In the genomic region with DNA sequence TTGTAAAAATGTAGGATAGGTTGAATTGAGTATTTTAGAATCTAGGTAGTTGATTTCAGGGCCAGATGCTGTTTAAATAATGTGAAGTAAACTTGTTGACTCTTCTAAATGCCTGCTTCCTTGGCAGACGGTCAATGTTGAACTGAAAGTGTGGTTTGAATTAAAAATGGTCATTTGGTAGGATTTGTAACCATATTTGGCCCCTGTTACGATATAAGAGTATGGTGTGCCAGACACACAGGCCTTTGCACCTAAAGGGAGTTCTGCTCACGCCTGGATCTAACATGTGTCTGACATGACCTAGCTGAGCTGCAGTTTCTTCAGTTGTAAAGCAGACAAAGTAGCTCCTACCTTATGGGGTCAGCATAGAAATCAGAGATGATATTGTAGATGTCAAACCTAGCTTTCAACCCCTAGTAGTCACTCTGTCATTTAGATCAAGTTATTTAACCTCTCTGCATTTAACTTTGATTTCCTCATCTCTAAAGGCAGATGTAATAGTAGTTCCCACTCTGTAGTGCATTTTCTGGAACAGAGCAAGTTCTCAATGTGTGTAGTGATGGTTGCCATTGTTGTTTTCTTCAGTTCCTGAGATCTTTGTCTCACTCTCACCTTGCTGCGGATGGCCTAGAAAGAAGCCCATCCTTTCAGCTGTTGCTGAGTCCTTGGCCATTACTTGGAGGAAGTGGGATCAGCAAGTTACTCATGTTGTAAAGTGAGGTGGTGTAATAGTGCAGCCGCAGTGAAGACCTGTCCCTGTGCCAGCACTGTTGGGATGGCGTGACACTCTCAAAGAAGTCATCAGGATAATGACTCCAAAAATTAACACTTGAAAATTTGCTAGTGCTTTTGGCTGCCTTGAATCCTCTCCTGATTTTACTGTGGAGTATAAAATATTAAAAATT, we compare ENCODE assay signal across 12 cellular contexts.
DNase-seq lines count a peak whose midpoint lies in the region; ATAC-seq and TF ChIP-seq lines count a peak whose summit lies in the region.
"Had no signal": no experiment of that assay in that cellular context is flagged by ENCODE, and none has a peak within 500 bp of the region (broad histone marks: within the 10 kb centered on the region; RNA-seq: fewer than 3 reads in every experiment).

No MANE protein-coding gene starts in this region.

- DNase-seq in AG09309 (ENCODE audit: low read depth) (peak; percentile 16), HT1080 (ENCODE audit: low read depth) (peak; percentile 34), chondrocyte (ENCODE audit: low spot score) (no peak), lower lobe of right lung (no peak), Kasumi-1 (lab: John Stamatoyannopoulos, UW) (no peak)
- no peak for DNase-seq in stimulated activated CD4-positive, alpha-beta T cell treated with anti-CD3 and anti-CD28 coated beads, Interleukin-4, amount 100 ng/mL, for 24 hours
- DNase-seq: activated CD4-positive, CD25-positive, alpha-beta regulatory T cell treated with anti-CD3 and anti-CD28 coated beads, Interleukin-2, amount 50 U/mL, for 72 hours; activated T-cell treated with anti-CD3 and anti-CD28 coated beads, Interleukin-2, amount 50 U/mL, for 4 hours; NCI-H1105 had no signal

- no peaks in the 10 kb centered on the region for H3K9me3 Mint-ChIP-seq in chondrocyte (ENCODE audit: low read depth)

- H3K4me1 ChIP-seq in lower lobe of right lung: no peaks in the 10 kb centered on the region

- no peaks in the 10 kb centered on the region for H3K27me3 ChIP-seq in lower lobe of right lung (ENCODE audit: low read depth)
- H3K27me3 ChIP-seq: cardiac muscle cell had no signal

- peaks cover 65% of the 10 kb centered on the region for H3K36me3 ChIP-seq in lower lobe of right lung

- H3K27ac Mint-ChIP-seq in chondrocyte (ENCODE audit: unreplicated experiment): peak overlapping the region; percentile 50

- H3K27ac ChIP-seq in lower lobe of right lung: no peak overlapping the region
- H3K27ac ChIP-seq: cardiac muscle cell had no signal

- intact Hi-C loops in lower lobe of right lung (cut with DNase I): no loop called here

- H3K9me3 ChIP-seq in lower lobe of right lung: no peaks in the 10 kb centered on the region

- peaks cover 47% of the 10 kb centered on the region for H3K4me1 Mint-ChIP-seq in chondrocyte (ENCODE audit: low read depth)

- H3K27me3 Mint-ChIP-seq in chondrocyte (ENCODE audit: low read depth): no peaks in the 10 kb centered on the region

- no peak overlapping the region for H3K4me3 Mint-ChIP-seq in chondrocyte (ENCODE audit: unreplicated experiment)
- H3K4me3 Mint-ChIP-seq: activated T-cell treated with anti-CD3 and anti-CD28 coated beads, Interleukin-2, amount 50 U/mL, for 4 hours had no signal

- TF ChIP-seq CTCF in AG09309 (IDR thresholded peaks at IDR 0.05; ENCODE audit: control insufficient read depth, insufficient read depth, low read depth, low read length, missing control alignments) (no peak), chondrocyte (IDR thresholded peaks at IDR 0.05) (no peak), lower lobe of right lung (IDR thresholded peaks at IDR 0.05) (no peak)

- H3K36me3 Mint-ChIP-seq in chondrocyte (ENCODE audit: low read depth): peaks cover 14% of the 10 kb centered on the region

- no peak overlapping the region for H3K4me3 ChIP-seq in AG09309 (ENCODE audit: control insufficient read depth, low read depth, low read length)
- H3K4me3 ChIP-seq in lower lobe of right lung: no peak overlapping the region
- H3K4me3 ChIP-seq: cardiac muscle cell had no signal

- ATAC-seq in lower lobe of right lung: peak; percentile 53 to 70
- ATAC-seq in GM21529 (IDR thresholded peaks at IDR 0.05; ENCODE audit: unreplicated experiment): no peak
- ATAC-seq in GM21786 (IDR thresholded peaks at IDR 0.05; ENCODE audit: unreplicated experiment): no peak
- ATAC-seq: activated T-cell treated with anti-CD3 and anti-CD28 coated beads, Interleukin-2, amount 50 U/mL, for 4 hours had no signal

Comparison
In these comparisons a context has a peak if more than half of its experiments do, and no peak if none do; other contexts are left out.
1. DNase-seq: peak in AG09309 (single experiment) and HT1080 (single experiment); none in chondrocyte (single experiment), lower lobe of right lung (single experiment), stimulated activated CD4-positive, alpha-beta T cell treated with anti-CD3 and anti-CD28 coated beads, Interleukin-4, amount 100 ng/mL, for 24 hours (single experiment) and Kasumi-1 (0 of 2).
2. ATAC-seq: peak in lower lobe of right lung (2 of 2); none in GM21529 (single experiment) and GM21786 (single experiment).